Comparison of ENCODE assay signal across 19 cellular contexts in the genomic region with DNA sequence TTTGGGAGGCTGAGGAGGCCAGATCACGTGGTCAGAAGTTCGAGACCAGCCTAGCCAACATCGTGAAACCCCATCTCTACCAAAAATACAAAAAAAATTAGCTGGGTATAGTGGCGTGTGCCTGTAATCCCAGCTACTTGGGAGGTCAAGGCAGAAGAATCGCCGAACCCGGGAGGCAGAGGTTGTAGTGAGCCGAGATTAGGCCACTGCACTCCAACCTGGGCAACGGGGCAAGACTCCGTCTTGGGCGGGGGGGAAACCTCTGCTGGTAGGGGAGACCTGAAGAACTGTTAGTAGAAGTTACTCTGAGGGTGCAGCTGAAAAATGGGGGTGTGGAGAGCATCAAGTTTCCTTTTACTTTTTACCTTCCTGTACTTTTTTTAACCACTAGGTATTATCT. TPM values are rescaled to one million over a fixed set of nuclear protein-coding genes. Genes with fewer than 3 reads are reported as not detected.
"Had no signal": no experiment of that assay in that cellular context is flagged by ENCODE, and none has a peak within 500 bp of the region (broad histone marks: within the 10 kb centered on the region; RNA-seq: fewer than 3 reads in every experiment).

No MANE protein-coding gene starts in this region.

- H3K36me3 Mint-ChIP-seq: activated naive CD8-positive, alpha-beta T cell had no signal

- DNase-seq: activated CD4-positive, alpha-beta T cell treated with anti-CD3 and anti-CD28 coated beads, Interleukin-2, amount 50 U/mL, for 48 hours; activated CD4-positive, CD25-positive, alpha-beta regulatory T cell treated with anti-CD3 and anti-CD28 coated beads, Interleukin-2, amount 50 U/mL, for 72 hours; amygdala; central memory CD4-positive, alpha-beta T cell; gastrocnemius medialis; head of caudate nucleus; kidney; naive thymus-derived CD4-positive, alpha-beta T cell; nucleus accumbens; stimulated activated naive CD4-positive, alpha-beta T cell had no signal

- FAIRE-seq: endometrium, kidney, urothelium cell line had no signal

- H3K27ac Mint-ChIP-seq: activated naive CD8-positive, alpha-beta T cell; memory B cell; T-helper 1 cell treated with Interleukin-12 subunit alpha and Interleukin-12 subunit beta and Interleukin-4 antibody, amounts not matched to agents 30 μg/mL and 1 μg/mL, for 36 hours had no signal

- H3K27me3 ChIP-seq: gastrocnemius medialis had no signal

- H3K4me3 Mint-ChIP-seq: T-helper 1 cell treated with Interleukin-12 subunit alpha and Interleukin-12 subunit beta and Interleukin-4 antibody, amounts not matched to agents 30 μg/mL and 1 μg/mL, for 36 hours had no signal

- H3K9me3 ChIP-seq: gastrocnemius medialis had no signal

- H3K27me3 Mint-ChIP-seq: activated naive CD8-positive, alpha-beta T cell had no signal

- ATAC-seq: gastrocnemius medialis; left lobe of liver; naive thymus-derived CD4-positive, alpha-beta T cell had no signal

- H3K36me3 ChIP-seq: gastrocnemius medialis had no signal

RNA-seq across cellular contexts. Expression of a gene that starts 21.4 kb away (rescaled TPM):
- total RNA-seq: gastrocnemius medialis; kidney; left lobe of liver; mucosa of gallbladder; naive thymus-derived CD4-positive, alpha-beta T cell had no signal
- polyA plus RNA-seq: esophagus; naive thymus-derived CD4-positive, alpha-beta T cell; thymus had no signal
